ENCODE assay signal across 25 cellular contexts in genomic region chr19:41189425-41190065, GRCh38. TPM values are rescaled to one million over a fixed set of nuclear protein-coding genes. Genes with fewer than 3 reads are reported as not detected.
A peak's percentile ranks its signal among the peaks of the same experiment; 100 is the strongest.
DNase-seq lines count a peak whose midpoint lies in the region; ATAC-seq, FAIRE-seq and TF ChIP-seq lines count a peak whose summit lies in the region.
"Had no signal": no experiment of that assay in that cellular context is flagged by ENCODE, and none has a peak within 500 bp of the region (broad histone marks: within the 10 kb centered on the region; RNA-seq: fewer than 3 reads in every experiment).

No MANE protein-coding gene starts in this region.

- intact Hi-C loops in left cardiac atrium (cut with DNase I), result no loop called here
- intact Hi-C loops in PC-9 (cut with micrococcal nuclease; ENCODE audit: unreplicated experiment), result no loop called here
- intact Hi-C loops in colonic mucosa (cut with DNase I), result no loop called here

- no peak overlapping the region for H3K27ac Mint-ChIP-seq in activated T-cell treated with anti-CD3 and anti-CD28 coated beads, Interleukin-2, amount 50 U/mL, for 72 hours
- H3K27ac Mint-ChIP-seq: activated CD4-positive, alpha-beta T cell treated with anti-CD3 and anti-CD28 coated beads, Interleukin-2, amount 10 ng/mL, durations not matched to agents 24 days and 14 days; memory B cell; naive thymus-derived CD4-positive, alpha-beta T cell had no signal

- H3K27ac ChIP-seq in cardiac muscle cell, result no peak overlapping the region
- no peak overlapping the region for H3K27ac ChIP-seq in PC-9
- H3K27ac ChIP-seq in small intestine (ENCODE audit: low read depth in 1 of 2, low read length in 1 of 2), result no peak overlapping the region
- H3K27ac ChIP-seq in colonic mucosa, result no peak overlapping the region
- H3K27ac ChIP-seq in right atrium auricular region, result no peak overlapping the region
- H3K27ac ChIP-seq: adrenal gland, breast epithelium, heart left ventricle, ovary, right lobe of liver had no signal

- H3K9me3 Mint-ChIP-seq in activated T-cell treated with anti-CD3 and anti-CD28 coated beads, Interleukin-2, amount 50 U/mL, for 72 hours, result no peaks in the 10 kb centered on the region
- H3K9me3 Mint-ChIP-seq: activated CD4-positive, alpha-beta T cell treated with anti-CD3 and anti-CD28 coated beads, Interleukin-2, amount 10 ng/mL, durations not matched to agents 24 days and 14 days; memory B cell; naive thymus-derived CD4-positive, alpha-beta T cell had no signal

- H3K27me3 ChIP-seq in cardiac muscle cell (peaks cover 16% of the 10 kb centered on the region), PC-9 (ENCODE audit: insufficient read depth, low read depth) (no peaks in the 10 kb centered on the region), small intestine (ENCODE audit: control insufficient read depth in 2 of 2, insufficient read depth in 2 of 2, low read length in 2 of 2) (no peaks in the 10 kb centered on the region), colonic mucosa (no peaks in the 10 kb centered on the region), right atrium auricular region (peaks cover 0 to 18% of the 10 kb centered on the region in 2 donors)
- H3K27me3 ChIP-seq: ovary had no signal

- H4K20me1 ChIP-seq in PC-9 (ENCODE audit: insufficient read depth), result no peaks in the 10 kb centered on the region

- no peak overlapping the region for H3K4me3 ChIP-seq in cardiac muscle cell
- no peak overlapping the region for H3K4me3 ChIP-seq in PC-9
- no peak overlapping the region for H3K4me3 ChIP-seq in small intestine (ENCODE audit: low read depth in 1 of 2, low read length in 2 of 2)
- no peak overlapping the region for H3K4me3 ChIP-seq in colonic mucosa
- H3K4me3 ChIP-seq in right atrium auricular region, result no peak overlapping the region
- H3K4me3 ChIP-seq: adrenal gland, breast epithelium, heart left ventricle, ovary, right lobe of liver had no signal

- H3F3A ChIP-seq in PC-9 (ENCODE audit: insufficient read depth, low read depth), result no peaks in the 10 kb centered on the region

- H3K4me1 Mint-ChIP-seq in activated T-cell treated with anti-CD3 and anti-CD28 coated beads, Interleukin-2, amount 50 U/mL, for 72 hours (ENCODE audit: low read depth), result peaks cover 17% of the 10 kb centered on the region

- H3K79me2 ChIP-seq in PC-9 (ENCODE audit: low read depth), result no peaks in the 10 kb centered on the region

- H3K4me2 ChIP-seq in PC-9, result 0 out of 2 replicates have a peak overlapping the region, but pooled peaks have one; percentile 4

- WGBS in small intestine, 3 donors, result 63 to 66% (median 64%) methylated on average over 8 of the region's 8 CpGs

- H3K4me1 ChIP-seq in cardiac muscle cell (ENCODE audit: low read depth), result no peaks in the 10 kb centered on the region
- H3K4me1 ChIP-seq in PC-9 (replicated peaks; ENCODE audit: insufficient read depth), result peaks cover 28% of the 10 kb centered on the region
- no peaks in the 10 kb centered on the region for H3K4me1 ChIP-seq in small intestine (ENCODE audit: control insufficient read depth in 2 of 2, insufficient read depth in 1 of 2, low read depth in 1 of 2, low read length in 1 of 2)
- peaks cover 5% of the 10 kb centered on the region for H3K4me1 ChIP-seq in colonic mucosa
- peaks cover 0 to 12% of the 10 kb centered on the region in 2 donors for H3K4me1 ChIP-seq in right atrium auricular region
- H3K4me1 ChIP-seq: breast epithelium, right lobe of liver had no signal

- H3K9me3 ChIP-seq in cardiac muscle cell (ENCODE audit: low read depth), result no peaks in the 10 kb centered on the region
- H3K9me3 ChIP-seq in PC-9 (ENCODE audit: insufficient read depth, low read depth), result no peaks in the 10 kb centered on the region
- H3K9me3 ChIP-seq in small intestine (ENCODE audit: control insufficient read depth, low read depth), result no peaks in the 10 kb centered on the region
- H3K9me3 ChIP-seq in colonic mucosa, result no peaks in the 10 kb centered on the region
- no peaks in the 10 kb centered on the region for H3K9me3 ChIP-seq in right atrium auricular region
- H3K9me3 ChIP-seq: adrenal gland, breast epithelium, heart left ventricle, ovary, right lobe of liver had no signal

- peak; percentile 21 to 23 for DNase-seq in cardiac muscle cell (ENCODE audit: low read depth in 1 of 2, low spot score in 1 of 2)
- no peak for DNase-seq in left cardiac atrium
- DNase-seq in PC-9, result no peak
- DNase-seq in iPS DF 4.7 (ENCODE audit: extremely low read depth, low spot score), result peak; percentile 93
- no peak for DNase-seq in activated T-cell treated with anti-CD3 and anti-CD28 coated beads, Interleukin-2, amount 50 U/mL, for 72 hours
- no peak for DNase-seq in small intestine
- no peak for DNase-seq in colonic mucosa
- no peak for DNase-seq in right atrium auricular region (ENCODE audit: low spot score)
- DNase-seq: activated CD4-positive, alpha-beta T cell treated with anti-CD3 and anti-CD28 coated beads, Interleukin-2, amount 10 ng/mL, durations not matched to agents 24 days and 14 days; activated CD8-positive, alpha-beta memory T cell treated with anti-CD3 and anti-CD28 coated beads, Interleukin-2, amount 50 U/mL, for 48 hours; activated gamma-delta T cell treated with Interleukin-2 at 50 U/mL for 16 hours; adrenal gland; C1 segment of cervical spinal cord; cortex of kidney; GF-D8; HCEC 1CT; naive thymus-derived CD4-positive, alpha-beta T cell; NCI-H526 treated with DMSO at 0.1 percent for 48 hours; OCI-M1; ovary; right lobe of liver; SHP77 treated with DMSO at 0.1 percent for 48 hours had no signal

- no peaks in the 10 kb centered on the region for H3K9me2 ChIP-seq in PC-9 (ENCODE audit: insufficient read depth)

- POLR2A ChIA-PET in PC-9 (lab: Charles Lee; ENCODE audit: unreplicated experiment), result no interaction called here

- H3K36me3 ChIP-seq in cardiac muscle cell (no peaks in the 10 kb centered on the region), PC-9 (ENCODE audit: low read depth) (no peaks in the 10 kb centered on the region), small intestine (ENCODE audit: control insufficient read depth in 2 of 2, insufficient read depth in 2 of 2, low read length in 2 of 2) (no peaks in the 10 kb centered on the region), colonic mucosa (no peaks in the 10 kb centered on the region), right atrium auricular region (no peaks in the 10 kb centered on the region)
- H3K36me3 ChIP-seq: adrenal gland, breast epithelium, heart left ventricle, ovary, right lobe of liver had no signal

- TF ChIP-seq CTCF in cardiac muscle cell (IDR thresholded peaks at IDR 0.05; ENCODE audit: low read depth, low read length) (no peak), PC-9 (conservative IDR thresholded peaks at IDR 0.05) (no peak), colonic mucosa (IDR thresholded peaks at IDR 0.05) (no peak), right atrium auricular region (IDR thresholded peaks at IDR 0.05) (no peak)

- CTCF ChIA-PET in PC-9 (lab: Charles Lee), result no interaction called here

- FAIRE-seq in small intestine (lab: Jason Lieb, UNC), result no peak

- ATAC-seq in left cardiac atrium, result no peak
- ATAC-seq in activated T-cell treated with anti-CD3 and anti-CD28 coated beads, Interleukin-2, amount 50 U/mL, for 72 hours (replicated peaks in 1 of 2), result no peak
- ATAC-seq: heart left ventricle; naive thymus-derived CD4-positive, alpha-beta T cell; right lobe of liver had no signal

- BruUV-seq in PC-9 (replicated peaks; lab: Mats Ljungman, UMichigan), result no TSS peak

- H3K36me3 Mint-ChIP-seq in activated T-cell treated with anti-CD3 and anti-CD28 coated beads, Interleukin-2, amount 50 U/mL, for 72 hours (ENCODE audit: insufficient read depth in 2 of 2), result peaks cover 0 to 2% of the 10 kb centered on the region in 2 donors
- H3K36me3 Mint-ChIP-seq: memory B cell had no signal

- H2AFZ ChIP-seq in PC-9, result no peak overlapping the region

- no peak overlapping the region for H3K9ac ChIP-seq in colonic mucosa (ENCODE audit: low read depth in 2 of 2, low read length in 2 of 2)

- peaks cover 34% of the 10 kb centered on the region for H3K27me3 Mint-ChIP-seq in activated T-cell treated with anti-CD3 and anti-CD28 coated beads, Interleukin-2, amount 50 U/mL, for 72 hours (ENCODE audit: low read depth)

- no peak overlapping the region for H3K4me3 Mint-ChIP-seq in activated T-cell treated with anti-CD3 and anti-CD28 coated beads, Interleukin-2, amount 50 U/mL, for 72 hours
- H3K4me3 Mint-ChIP-seq: activated CD4-positive, alpha-beta T cell treated with anti-CD3 and anti-CD28 coated beads, Interleukin-2, amount 10 ng/mL, durations not matched to agents 24 days and 14 days; memory B cell; naive thymus-derived CD4-positive, alpha-beta T cell had no signal

RNA-seq across cellular contexts. Expression of gene CYP2S1, which starts 3.5 kb away (rescaled TPM):
- total RNA-seq in cardiac muscle cell, result 1.7 and 1.8 TPM in 2 replicates
- polyA plus RNA-seq in cardiac muscle cell, result 0.60 and 2.3 TPM in 2 replicates
- 1 to 10 TPM; 1.1 to 1.3 TPM for total RNA-seq in left cardiac atrium
- 6.8 and 14.9 TPM in 2 replicates for total RNA-seq in PC-9 (2021)
- 1 to 10 TPM in 1 of 2 donors, under 1 TPM in 1; 0.35 to 1.2 TPM for total RNA-seq in activated T-cell treated with anti-CD3 and anti-CD28 coated beads, Interleukin-2, amount 50 U/mL, for 72 hours
- polyA plus RNA-seq in small intestine, result 10 to 100 TPM; 33.7 to 76.7 (median 57.0) TPM
- total RNA-seq in colonic mucosa, result 100 to 1,000 TPM; 114 to 152 TPM
- total RNA-seq in right atrium auricular region, result 1 to 10 TPM in 1 of 2 donors, under 1 TPM in 1; 0.59 to 1.6 TPM
- polyA plus RNA-seq: naive thymus-derived CD4-positive, alpha-beta T cell had no signal

RNA-seq across cellular contexts. Expression of gene AXL, which starts 29.5 kb away (rescaled TPM):
- total RNA-seq in cardiac muscle cell (62.7 and 68.5 TPM in 2 replicates), left cardiac atrium (10 to 100 TPM; 27.5 to 31.8 TPM), PC-9 (2021) (236 and 271 TPM in 2 replicates), colonic mucosa (10 to 100 TPM in 1 of 2 donors, 1 to 10 TPM in 1; 6.2 to 21.4 TPM), right atrium auricular region (10 to 100 TPM; 27.3 to 81.4 TPM)
- polyA plus RNA-seq in cardiac muscle cell (16.6 and 26.2 TPM in 2 replicates), small intestine (10 to 100 TPM in 1 of 3 donors, 1 to 10 TPM in 1, under 1 TPM in 1; 0.67 to 12.0 (median 2.2) TPM)
- total RNA-seq in activated T-cell treated with anti-CD3 and anti-CD28 coated beads, Interleukin-2, amount 50 U/mL, for 72 hours, result under 1 TPM; 0.17 to 0.44 TPM

Comparison
In these comparisons a context has a peak if more than half of its experiments do, and no peak if none do; other contexts are left out.
1. DNase-seq: peak in cardiac muscle cell (2 of 2) and iPS DF 4.7 (single experiment); none in left cardiac atrium (single experiment), PC-9 (0 of 2), activated T-cell treated with anti-CD3 and anti-CD28 coated beads, Interleukin-2, amount 50 U/mL, for 72 hours (0 of 2), small intestine (single experiment), colonic mucosa (single experiment) and right atrium auricular region (single experiment).
2. RNA of gene AXL, which starts 29.5 kb away (total RNA-seq): 236 to 271 TPM in PC-9, 27.3 to 81.4 TPM in right atrium auricular region, 62.7 to 68.5 TPM in cardiac muscle cell, 27.5 to 31.8 TPM in left cardiac atrium and 6.2 to 21.4 TPM in colonic mucosa; 0.17 to 0.44 TPM in activated T-cell treated with anti-CD3 and anti-CD28 coated beads, Interleukin-2, amount 50 U/mL, for 72 hours; every median in the first group is over 4 times any median in the second.